In the genomic region with DNA sequence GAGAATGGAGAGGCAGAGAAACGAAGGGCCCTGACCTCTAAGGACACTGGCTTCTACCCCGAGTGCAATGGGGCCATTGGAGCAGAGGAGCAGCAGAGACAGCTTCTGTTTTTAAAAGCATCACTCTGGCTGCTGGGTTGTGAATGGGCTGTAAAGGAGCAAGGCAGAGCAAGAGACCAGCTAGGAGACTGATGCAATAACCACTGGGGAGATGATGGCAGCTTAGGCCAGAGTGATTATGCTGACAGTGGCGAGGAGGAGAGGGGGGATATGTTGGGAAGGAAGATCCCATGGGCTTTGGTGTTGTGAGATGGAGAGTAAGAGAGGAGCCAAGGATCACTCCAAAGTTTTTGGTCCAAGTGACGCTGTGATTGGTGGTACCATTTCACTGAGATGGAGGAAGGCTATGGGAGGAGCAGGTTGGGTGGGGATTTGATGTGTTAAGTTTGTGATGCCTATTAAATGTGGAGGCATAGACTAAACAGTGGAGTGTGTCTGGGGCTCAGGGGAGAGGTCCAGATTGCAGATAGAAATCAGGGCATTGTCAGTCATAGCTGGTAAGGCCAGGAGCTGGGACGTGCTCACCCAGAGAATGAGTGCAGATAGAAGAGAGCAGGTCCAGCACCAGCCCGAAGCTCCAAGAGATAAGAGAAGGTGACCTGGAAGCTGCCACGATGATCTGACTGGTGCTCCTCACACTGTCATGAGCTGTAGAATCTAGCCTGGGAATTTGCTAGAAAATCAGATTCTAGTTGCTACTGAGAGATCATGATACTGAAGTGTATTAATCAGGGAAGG, we compare ENCODE assay signal across 17 cellular contexts. TPM values are rescaled to one million over a fixed set of nuclear protein-coding genes. Genes with fewer than 3 reads are reported as not detected.
DNase-seq lines count a peak whose midpoint lies in the region; ATAC-seq and TF ChIP-seq lines count a peak whose summit lies in the region.
"Had no signal": no experiment of that assay in that cellular context is flagged by ENCODE, and none has a peak within 500 bp of the region (broad histone marks: within the 10 kb centered on the region; RNA-seq: fewer than 3 reads in every experiment).

No MANE protein-coding gene starts in this region.

- H3K4me1 Mint-ChIP-seq in activated T-cell treated with anti-CD3 and anti-CD28 coated beads, Interleukin-2, amount 50 U/mL, for 24 hours (ENCODE audit: low read depth), result peaks cover 91% of the 10 kb centered on the region
- peaks cover 92% of the 10 kb centered on the region for H3K4me1 Mint-ChIP-seq in activated T-cell treated with anti-CD3 and anti-CD28 coated beads, Interleukin-2, amount 50 U/mL, for 4 hours (ENCODE audit: low read depth)
- peaks cover 86% of the 10 kb centered on the region for H3K4me1 Mint-ChIP-seq in activated naive CD8-positive, alpha-beta T cell treated with anti-CD3 and anti-CD28 coated beads for 36 hours

- H3K9ac ChIP-seq in KMS-11 (no peak overlapping the region), trophoblast cell (ENCODE audit: low read length) (no peak overlapping the region)

- no peak overlapping the region for H4K91ac ChIP-seq in trophoblast cell (ENCODE audit: low read depth, low read length)

- TF ChIP-seq CTCF in KMS-11 (conservative IDR thresholded peaks at IDR 0.05; ENCODE audit: low read depth, low read length), result no peak

- no peak for ATAC-seq in activated T-cell treated with anti-CD3 and anti-CD28 coated beads, Interleukin-2, amount 50 U/mL, for 4 hours
- ATAC-seq in GM19463 (IDR thresholded peaks at IDR 0.05; ENCODE audit: unreplicated experiment), result no peak
- ATAC-seq: GM12878 had no signal

- H3K4me3 Mint-ChIP-seq in activated T-cell treated with anti-CD3 and anti-CD28 coated beads, Interleukin-2, amount 50 U/mL, for 24 hours, result no peak overlapping the region
- H3K4me3 Mint-ChIP-seq in activated T-cell treated with anti-CD3 and anti-CD28 coated beads, Interleukin-2, amount 50 U/mL, for 4 hours, result no peak overlapping the region
- H3K4me3 Mint-ChIP-seq in activated naive CD8-positive, alpha-beta T cell treated with anti-CD3 and anti-CD28 coated beads for 36 hours, result no peak overlapping the region

- no peak overlapping the region for H2BK5ac ChIP-seq in trophoblast cell (ENCODE audit: low read depth, low read length, poor library complexity)

- 0 out of 2 replicates have a peak overlapping the region, but pooled peaks have one; percentile 4 for H3K4me2 ChIP-seq in KMS-11
- no peak overlapping the region for H3K4me2 ChIP-seq in trophoblast cell (ENCODE audit: low read length)

- DNase-seq in activated T-cell treated with anti-CD3 and anti-CD28 coated beads, Interleukin-2, amount 50 U/mL, for 24 hours, result no peak
- no peak for DNase-seq in activated T-cell treated with anti-CD3 and anti-CD28 coated beads, Interleukin-2, amount 50 U/mL, for 4 hours
- DNase-seq in activated naive CD8-positive, alpha-beta T cell treated with anti-CD3 and anti-CD28 coated beads for 36 hours, result no peak
- DNase-seq in trophoblast cell (no peak), T-helper 9 cell (no peak), NCI-H345 treated with DMSO at 0.1 percent for 48 hours (lab: John Stamatoyannopoulos, UW; ENCODE audit: unreplicated experiment) (no peak)
- DNase-seq: activated CD4-positive, alpha-beta T cell treated with anti-CD3 and anti-CD28 coated beads for 1 hour; Calu3; hypothalamus; kidney glomerular epithelial cell; MG63; NCI-H2227 treated with DMSO at 0.1 percent for 48 hours; stimulated activated CD4-positive, alpha-beta T cell treated with anti-CD3 and anti-CD28 coated beads, Interleukin-15, amount 100 ng/mL, for 24 hours had no signal

- H3K27ac Mint-ChIP-seq in activated T-cell treated with anti-CD3 and anti-CD28 coated beads, Interleukin-2, amount 50 U/mL, for 24 hours, result peak overlapping the region; percentile 92
- peak overlapping the region; percentile 89 for H3K27ac Mint-ChIP-seq in activated naive CD8-positive, alpha-beta T cell treated with anti-CD3 and anti-CD28 coated beads for 36 hours

- H2AFZ ChIP-seq in KMS-11 (ENCODE audit: low read depth) (no peak overlapping the region), trophoblast cell (ENCODE audit: insufficient read depth, low read length, poor library complexity) (no peak overlapping the region)

- H4K8ac ChIP-seq in trophoblast cell (ENCODE audit: low read depth, low read length), result no peak overlapping the region

- no peak overlapping the region for H3K4ac ChIP-seq in trophoblast cell (ENCODE audit: low read depth, low read length)

- H4K20me1 ChIP-seq in KMS-11 (ENCODE audit: insufficient read depth), result no peaks in the 10 kb centered on the region

- H3K27ac ChIP-seq in KMS-11 (no peak overlapping the region), trophoblast cell (ENCODE audit: low read depth, low read length) (no peak overlapping the region)
- H3K27ac ChIP-seq: ascending aorta had no signal

- no peaks in the 10 kb centered on the region for H3K27me3 Mint-ChIP-seq in activated T-cell treated with anti-CD3 and anti-CD28 coated beads, Interleukin-2, amount 50 U/mL, for 24 hours
- H3K27me3 Mint-ChIP-seq in activated T-cell treated with anti-CD3 and anti-CD28 coated beads, Interleukin-2, amount 50 U/mL, for 4 hours (ENCODE audit: low read depth), result no peaks in the 10 kb centered on the region
- H3K27me3 Mint-ChIP-seq in activated naive CD8-positive, alpha-beta T cell treated with anti-CD3 and anti-CD28 coated beads for 36 hours, result no peaks in the 10 kb centered on the region

- no peak overlapping the region for H2AK5ac ChIP-seq in trophoblast cell (ENCODE audit: low read length)

- H3K79me2 ChIP-seq in KMS-11 (ENCODE audit: insufficient read depth, low read depth) (no peaks in the 10 kb centered on the region; the same call in 1 of the 2 replicates), trophoblast cell (ENCODE audit: control insufficient read depth, insufficient read depth, low read length, poor library complexity) (no peaks in the 10 kb centered on the region)

- no peaks in the 10 kb centered on the region for H3K27me3 ChIP-seq in KMS-11 (ENCODE audit: insufficient read depth, low read depth)
- H3K27me3 ChIP-seq in trophoblast cell (ENCODE audit: insufficient read depth, low read length), result no peaks in the 10 kb centered on the region
- H3K27me3 ChIP-seq: ascending aorta, MG63 had no signal

- no peak overlapping the region for H2BK120ac ChIP-seq in trophoblast cell (ENCODE audit: insufficient read depth, low read length, poor library complexity)

- H4K12ac ChIP-seq in trophoblast cell (ENCODE audit: low read depth, low read length), result no peak overlapping the region

- no CpG with 5 or more reads among the region's 7 CpGs for WGBS in trophoblast cell (ENCODE audit: extremely low coverage, insufficient coverage, insufficient read length)

- H3K9me3 ChIP-seq in trophoblast cell (ENCODE audit: insufficient read depth, low read depth, low read length), result no peaks in the 10 kb centered on the region
- H3K9me3 ChIP-seq: ascending aorta, MG63 had no signal

- H2BK12ac ChIP-seq in trophoblast cell (ENCODE audit: low read length), result no peak overlapping the region

- H3K14ac ChIP-seq in trophoblast cell (ENCODE audit: low read length), result no peak overlapping the region

- peak overlapping the region; percentile 34 for H3K23ac ChIP-seq in trophoblast cell (ENCODE audit: low read length)

- H3K36me3 ChIP-seq in KMS-11 (ENCODE audit: insufficient read depth) (no peaks in the 10 kb centered on the region), trophoblast cell (ENCODE audit: control insufficient read depth in 1 of 2, insufficient read depth in 2 of 2, low read length in 2 of 2) (no peaks in the 10 kb centered on the region)
- H3K36me3 ChIP-seq: MG63 had no signal

- H3K18ac ChIP-seq in trophoblast cell (ENCODE audit: low read length), result no peak overlapping the region

- no peak overlapping the region for H3K4me3 ChIP-seq in KMS-11 (IDR thresholded peaks at IDR 0.05; ENCODE audit: insufficient read depth, low read depth, low read length)
- H3K4me3 ChIP-seq in trophoblast cell (ENCODE audit: low read depth, low read length), result no peak overlapping the region
- H3K4me3 ChIP-seq: ascending aorta, GM12878, MG63 had no signal

- H3K36me3 Mint-ChIP-seq in activated T-cell treated with anti-CD3 and anti-CD28 coated beads, Interleukin-2, amount 50 U/mL, for 24 hours (ENCODE audit: low read depth), result peaks cover 49% of the 10 kb centered on the region
- peaks cover 3% of the 10 kb centered on the region for H3K36me3 Mint-ChIP-seq in activated T-cell treated with anti-CD3 and anti-CD28 coated beads, Interleukin-2, amount 50 U/mL, for 4 hours (ENCODE audit: insufficient read depth)
- H3K36me3 Mint-ChIP-seq in activated naive CD8-positive, alpha-beta T cell treated with anti-CD3 and anti-CD28 coated beads for 36 hours, result peaks cover 24% of the 10 kb centered on the region

- H3K4me1 ChIP-seq in KMS-11 (ENCODE audit: low read depth, poor library complexity, severe bottlenecking) (peaks cover 61% of the 10 kb centered on the region), trophoblast cell (ENCODE audit: control insufficient read depth in 1 of 2, insufficient read depth in 2 of 2, low read length in 2 of 2) (peaks cover 10 to 11% of the 10 kb centered on the region in 2 experiments)

- no peaks in the 10 kb centered on the region for H3K9me3 Mint-ChIP-seq in activated T-cell treated with anti-CD3 and anti-CD28 coated beads, Interleukin-2, amount 50 U/mL, for 24 hours
- no peaks in the 10 kb centered on the region for H3K9me3 Mint-ChIP-seq in activated T-cell treated with anti-CD3 and anti-CD28 coated beads, Interleukin-2, amount 50 U/mL, for 4 hours
- no peaks in the 10 kb centered on the region for H3K9me3 Mint-ChIP-seq in activated naive CD8-positive, alpha-beta T cell treated with anti-CD3 and anti-CD28 coated beads for 36 hours

- H3K79me1 ChIP-seq in trophoblast cell (ENCODE audit: low read length), result no peaks in the 10 kb centered on the region

RNA-seq across cellular contexts. Expression of gene TRAF5, which starts 11.0 kb away (rescaled TPM):
- 10 to 100 TPM; 16.3 to 20.6 (median 17.0) TPM for total RNA-seq in activated T-cell treated with anti-CD3 and anti-CD28 coated beads, Interleukin-2, amount 50 U/mL, for 4 hours
- total RNA-seq in activated naive CD8-positive, alpha-beta T cell treated with anti-CD3 and anti-CD28 coated beads for 36 hours, result 10 to 100 TPM; 23.7 to 24.4 TPM
- polyA plus RNA-seq in trophoblast cell (2013), result 4.9 TPM in 2 replicates
